ENCODE assay signal across 33 cellular contexts in the genomic region with DNA sequence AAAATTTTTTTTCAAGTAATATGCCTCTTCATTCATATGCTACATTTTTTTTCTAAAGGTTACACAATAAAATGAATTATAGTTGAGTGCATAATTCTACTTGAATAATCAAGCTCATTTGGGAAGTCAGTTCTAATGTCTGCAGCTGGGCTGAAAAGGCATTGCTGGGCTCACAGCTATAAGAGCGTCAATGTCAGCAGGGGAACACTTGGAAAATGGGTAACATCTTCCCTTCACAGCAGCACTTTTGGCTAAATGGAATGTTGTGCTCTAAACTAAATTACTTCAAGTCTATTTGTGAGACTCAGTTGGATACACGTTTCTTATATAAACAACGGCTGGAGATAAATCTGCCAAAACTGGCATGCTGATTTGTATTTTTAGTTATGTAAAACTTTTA.
"Had no signal": no experiment of that assay in that cellular context is flagged by ENCODE, and none has a peak within 500 bp of the region (broad histone marks: within the 10 kb centered on the region; RNA-seq: fewer than 3 reads in every experiment).

No MANE protein-coding gene starts in this region.

- H3K36me3 ChIP-seq: left lung, lower lobe of right lung, neural progenitor cell, neutrophil, ovary, prostate gland, suprapubic skin, thoracic aorta, tibial artery, upper lobe of right lung had no signal

- H3K27ac Mint-ChIP-seq: immature natural killer cell; mesothelial cell of epicardium; natural killer cell; nephron progenitor cell; neural progenitor cell; stimulated activated naive CD8-positive, alpha-beta T cell treated with anti-CD3 and anti-CD28 coated beads, Interleukin-15, Interleukin-2, amounts not matched to agents 100 ng/mL and 50 ng/mL, for 24 hours had no signal

- DNase-seq: hypothalamus; immature natural killer cell; kidney; left colon; left lung; lower lobe of right lung; mammary epithelial cell; mesendoderm; naive B cell; natural killer cell; nephron progenitor cell; occipital lobe; ovary; posterior cingulate gyrus; retina; right cardiac atrium; stimulated activated CD4-positive, alpha-beta T cell treated with anti-CD3 and anti-CD28 coated beads, Interleukin-12 subunit alpha, Interleukin-12 subunit beta, amount 100 ng/mL, for 4 hours; stimulated activated CD4-positive, alpha-beta T cell treated with anti-CD3 and anti-CD28 coated beads, Interleukin-15, amount 100 ng/mL, for 24 hours; stimulated activated CD4-positive, alpha-beta T cell treated with anti-CD3 and anti-CD28 coated beads, Interleukin-2, amount 100 ng/mL, for 24 hours; stimulated activated CD4-positive, alpha-beta T cell treated with anti-CD3 and anti-CD28 coated beads, Interleukin-4, amount 100 ng/mL, for 1 hour; stimulated activated naive CD4-positive, alpha-beta T cell; tibial artery; trophoblast cell; upper lobe of right lung had no signal

- H3K4me3 ChIP-seq: left lung, lower lobe of right lung, neural progenitor cell, ovary, prostate gland, skin epidermis, suprapubic skin, thoracic aorta, tibial artery, upper lobe of right lung had no signal

- H3K4me1 Mint-ChIP-seq: immature natural killer cell, mesothelial cell of epicardium, naive B cell, natural killer cell, nephron progenitor cell, neural progenitor cell had no signal

- H3K4me1 ChIP-seq: left lung, lower lobe of right lung, neural progenitor cell, prostate gland, suprapubic skin, upper lobe of right lung had no signal

- ATAC-seq: left colon, left lung, lower lobe of right lung, natural killer cell, right cardiac atrium, sciatic nerve, upper lobe of right lung had no signal

- H3K9me3 ChIP-seq: left lung, lower lobe of right lung, neutrophil, ovary, prostate gland, suprapubic skin, thoracic aorta, tibial artery, upper lobe of right lung had no signal

- H3K4me2 ChIP-seq: neural progenitor cell had no signal

- H3K4me3 Mint-ChIP-seq: immature natural killer cell; mesothelial cell of epicardium; naive B cell; natural killer cell; nephron progenitor cell; neural progenitor cell; stimulated activated naive CD8-positive, alpha-beta T cell treated with anti-CD3 and anti-CD28 coated beads, Interleukin-15, Interleukin-2, amounts not matched to agents 100 ng/mL and 50 ng/mL, for 24 hours had no signal

- H3K36me3 Mint-ChIP-seq: immature natural killer cell, mesothelial cell of epicardium, naive B cell, natural killer cell, neural progenitor cell had no signal

- H3K27ac ChIP-seq: left lung, lower lobe of right lung, neural progenitor cell, neutrophil, ovary, prostate gland, skin epidermis, suprapubic skin, thoracic aorta, upper lobe of right lung had no signal

- H2AFZ ChIP-seq: neural progenitor cell had no signal

- H3K9me3 Mint-ChIP-seq: nephron progenitor cell; neural progenitor cell; stimulated activated naive CD8-positive, alpha-beta T cell treated with anti-CD3 and anti-CD28 coated beads, Interleukin-15, Interleukin-2, amounts not matched to agents 100 ng/mL and 50 ng/mL, for 24 hours had no signal
